ENCODE assay signal across 5 cellular contexts in genomic region chr5:161946911-161947310, GRCh38.
"Had no signal": no experiment of that assay in that cellular context is flagged by ENCODE, and none has a peak within 500 bp of the region (broad histone marks: within the 10 kb centered on the region; RNA-seq: fewer than 3 reads in every experiment).

No MANE protein-coding gene starts in this region.

- H3K4me1 Mint-ChIP-seq: IgD-negative memory B cell had no signal

- H3K36me3 Mint-ChIP-seq: IgD-negative memory B cell had no signal

- H3K4me3 ChIP-seq: K562 had no signal

- H3K4me3 Mint-ChIP-seq: IgD-negative memory B cell had no signal

- DNase-seq: IMR-90, KBM-7 had no signal

- H3K27ac ChIP-seq: HL-60 had no signal

- H3K27me3 Mint-ChIP-seq: IgD-negative memory B cell had no signal

- H3K27ac Mint-ChIP-seq: IgD-negative memory B cell had no signal
